1 cellular context compared by ENCODE assay signal in genomic region chr15:66472176-66472999, GRCh38.
TF ChIP-seq lines count a peak whose summit lies in the region.

No MANE protein-coding gene starts in this region.

TF ChIP-seq in HepG2, 621 proteins besides CTCF, POLR2A, EP300 and RAD21:
- TF ChIP-seq SAP130 (CRISPR knock-in tag; IDR thresholded peaks at IDR 0.05; ENCODE audit: low read depth) (peak; percentile 13; the same call in 1 of the 2 replicates), TCF7L2 (IDR thresholded peaks at IDR 0.05; ENCODE audit: low read depth, low read length) (no peak), SOX13 (IDR thresholded peaks at IDR 0.05) (no peak), SOX13 (CRISPR knock-in tag; conservative IDR thresholded peaks at IDR 0.05 in 1 of 2, IDR thresholded peaks at IDR 0.05 in 1 of 2) (peak in 1 of 2 experiments; percentile 13; a peak in 1 of 4 replicates), ZNF577 (CRISPR knock-in tag; IDR thresholded peaks at IDR 0.05; ENCODE audit: borderline replicate concordance, low read depth) (no peak), SRSF4 (IDR thresholded peaks at IDR 0.05; ENCODE audit: low read depth, low read length, poor library complexity, severe bottlenecking) (no peak)
